ENCODE assay signal across 35 cellular contexts in the genomic region with DNA sequence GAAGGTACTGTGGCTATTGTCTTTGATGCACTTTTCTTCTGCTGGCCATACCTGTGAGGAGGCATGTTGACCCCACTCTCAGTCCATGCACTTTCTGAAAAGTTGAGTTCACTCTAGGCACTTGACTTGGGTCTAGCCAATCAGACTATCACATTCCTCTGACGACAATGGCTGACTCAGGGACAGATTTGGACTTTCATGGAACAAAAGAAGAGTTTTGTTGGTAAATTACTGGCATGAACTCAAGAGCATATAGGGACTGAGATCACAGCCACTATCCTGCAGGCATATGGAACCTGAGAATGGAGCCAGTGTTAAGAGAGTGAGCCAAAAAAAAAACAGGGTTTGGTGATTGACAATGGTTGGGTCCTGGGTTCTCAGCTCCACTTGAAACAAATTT. TPM values are rescaled to one million over a fixed set of nuclear protein-coding genes. Genes with fewer than 3 reads are reported as not detected.
"Had no signal": no experiment of that assay in that cellular context is flagged by ENCODE, and none has a peak within 500 bp of the region (broad histone marks: within the 10 kb centered on the region; RNA-seq: fewer than 3 reads in every experiment).

No MANE protein-coding gene starts in this region.

- DNase-seq: nephron progenitor cell; nucleus accumbens; pancreas; retina; right lobe of liver; sigmoid colon; small intestine; stimulated activated CD4-positive, alpha-beta T cell treated with anti-CD3 and anti-CD28 coated beads, Interleukin-15, amount 100 ng/mL, for 24 hours; stimulated activated CD4-positive, alpha-beta T cell treated with anti-CD3 and anti-CD28 coated beads, Interleukin-2, amount 100 ng/mL, for 24 hours; stimulated activated CD4-positive, alpha-beta T cell treated with anti-CD3 and anti-CD28 coated beads, Interleukin-2, amount 100 ng/mL, for 48 hours; stimulated activated CD4-positive, alpha-beta T cell treated with anti-CD3 and anti-CD28 coated beads, Interleukin-4, amount 100 ng/mL, for 24 hours; stimulated activated naive B cell treated with anti-CD40 and anti-IgM and Interleukin-4, amounts not matched to agents 10 μg/mL and 1 μg/mL and 100 μg/mL, for 72 hours; stimulated activated naive CD4-positive, alpha-beta T cell treated with Interleukin-2 at 50 U/mL for 16 hours; stomach; thyroid gland; trophoblast cell; upper lobe of left lung had no signal

- ATAC-seq: natural killer cell treated with Interleukin-12 subunit alpha and Interleukin-12 subunit beta and Interleukin-15 and Interleukin-18, amount 100 ng/mL, for 72 hours; pancreas; right lobe of liver; stimulated activated effector memory CD8-positive, alpha-beta T cell treated with anti-CD3 and anti-CD28 coated beads, Interleukin-12 subunit alpha, Interleukin-12 subunit beta, amount 100 ng/mL, for 72 hours; stimulated activated naive B cell treated with anti-CD40 and anti-IgM and Interleukin-4, amounts not matched to agents 10 μg/mL and 1 μg/mL and 100 μg/mL, for 72 hours had no signal

- H3K27me3 Mint-ChIP-seq: natural killer cell treated with Interleukin-12 subunit alpha and Interleukin-12 subunit beta and Interleukin-15 and Interleukin-18, amount 100 ng/mL, for 72 hours; stimulated activated naive CD8-positive, alpha-beta T cell treated with anti-CD3 and anti-CD28 coated beads, Interleukin-15, Interleukin-2, amounts not matched to agents 100 ng/mL and 50 ng/mL, for 24 hours had no signal

- H3K36me3 Mint-ChIP-seq: natural killer cell treated with Interleukin-12 subunit alpha and Interleukin-12 subunit beta and Interleukin-15 and Interleukin-18, amount 100 ng/mL, for 72 hours; stimulated activated effector memory CD8-positive, alpha-beta T cell treated with anti-CD3 and anti-CD28 coated beads, Interleukin-12 subunit alpha, Interleukin-12 subunit beta, amount 100 ng/mL, for 72 hours; stimulated activated naive B cell treated with anti-CD40 and anti-IgM and Interleukin-4, amounts not matched to agents 10 μg/mL and 1 μg/mL and 100 μg/mL, for 72 hours had no signal

- H3K9me3 ChIP-seq: neutrophil, pancreas, prostate gland, right atrium auricular region, right lobe of liver, sigmoid colon, stomach, thoracic aorta, thyroid gland, tibial nerve, upper lobe of left lung, vagina had no signal

- H3K27ac ChIP-seq: neutrophil, pancreas, prostate gland, right atrium auricular region, right lobe of liver, sigmoid colon, stomach, thoracic aorta, thyroid gland, tibial nerve, upper lobe of left lung, vagina had no signal

- H3K27ac Mint-ChIP-seq: natural killer cell treated with Interleukin-12 subunit alpha and Interleukin-12 subunit beta and Interleukin-15 and Interleukin-18, amount 100 ng/mL, for 72 hours; nephron progenitor cell; stimulated activated effector memory CD8-positive, alpha-beta T cell treated with anti-CD3 and anti-CD28 coated beads, Interleukin-12 subunit alpha, Interleukin-12 subunit beta, amount 100 ng/mL, for 72 hours; stimulated activated naive B cell treated with anti-CD40 and anti-IgM and Interleukin-4, amounts not matched to agents 10 μg/mL and 1 μg/mL and 100 μg/mL, for 72 hours; stimulated activated naive CD8-positive, alpha-beta T cell treated with anti-CD3 and anti-CD28 coated beads, Interleukin-15, Interleukin-2, amounts not matched to agents 100 ng/mL and 50 ng/mL, for 24 hours had no signal

- H3K4me1 Mint-ChIP-seq: nephron progenitor cell; stimulated activated effector memory CD8-positive, alpha-beta T cell treated with anti-CD3 and anti-CD28 coated beads, Interleukin-12 subunit alpha, Interleukin-12 subunit beta, amount 100 ng/mL, for 72 hours; stimulated activated naive B cell treated with anti-CD40 and anti-IgM and Interleukin-4, amounts not matched to agents 10 μg/mL and 1 μg/mL and 100 μg/mL, for 72 hours had no signal

- H3K4me3 Mint-ChIP-seq: natural killer cell treated with Interleukin-12 subunit alpha and Interleukin-12 subunit beta and Interleukin-15 and Interleukin-18, amount 100 ng/mL, for 72 hours; nephron progenitor cell; neural crest cell; stimulated activated effector memory CD8-positive, alpha-beta T cell treated with anti-CD3 and anti-CD28 coated beads, Interleukin-12 subunit alpha, Interleukin-12 subunit beta, amount 100 ng/mL, for 72 hours; stimulated activated naive B cell treated with anti-CD40 and anti-IgM and Interleukin-4, amounts not matched to agents 10 μg/mL and 1 μg/mL and 100 μg/mL, for 72 hours; stimulated activated naive CD8-positive, alpha-beta T cell treated with anti-CD3 and anti-CD28 coated beads, Interleukin-15, Interleukin-2, amounts not matched to agents 100 ng/mL and 50 ng/mL, for 24 hours had no signal

- H3K36me3 ChIP-seq: neutrophil, pancreas, prostate gland, right atrium auricular region, right lobe of liver, sigmoid colon, stomach, thoracic aorta, thyroid gland, tibial nerve, upper lobe of left lung, vagina had no signal

- H3K4me1 ChIP-seq: pancreas, prostate gland, right atrium auricular region, right lobe of liver, sigmoid colon, thyroid gland, tibial nerve, upper lobe of left lung, vagina had no signal

- H3K9me3 Mint-ChIP-seq: nephron progenitor cell; stimulated activated naive B cell treated with anti-CD40 and anti-IgM and Interleukin-4, amounts not matched to agents 10 μg/mL and 1 μg/mL and 100 μg/mL, for 72 hours had no signal

- H3K4me3 ChIP-seq: pancreas, prostate gland, right atrium auricular region, right lobe of liver, sigmoid colon, stomach, thoracic aorta, thyroid gland, tibial nerve, upper lobe of left lung, vagina had no signal

- H3K27me3 ChIP-seq: neutrophil, pancreas, right atrium auricular region, right lobe of liver, sigmoid colon, stomach, thyroid gland, tibial nerve, upper lobe of left lung, vagina had no signal

RNA-seq across cellular contexts. Expression of a gene that starts 24.6 kb away (rescaled TPM):
- total RNA-seq: natural killer cell treated with Interleukin-12 subunit alpha and Interleukin-12 subunit beta and Interleukin-15 and Interleukin-18, amount 100 ng/mL, for 72 hours; neural crest cell; posterior vena cava; skeletal muscle tissue; thoracic aorta; thyroid gland had no signal

RNA-seq across cellular contexts. Expression of a gene that starts 41.3 kb away (rescaled TPM):
- total RNA-seq: natural killer cell treated with Interleukin-12 subunit alpha and Interleukin-12 subunit beta and Interleukin-15 and Interleukin-18, amount 100 ng/mL, for 72 hours; neural crest cell; omental fat pad; osteocyte; posterior vena cava; prostate gland; pulmonary artery endothelial cell; right atrium auricular region; right lobe of liver; sigmoid colon; skeletal muscle tissue; stomach; subcutaneous adipose tissue; temporal lobe; thoracic aorta; thyroid gland; tibial nerve; upper lobe of left lung; ureter; vagina had no signal
- polyA plus RNA-seq: pancreas, sigmoid colon, small intestine, stomach had no signal

RNA-seq across cellular contexts. Expression of a gene that starts 57.4 kb away (rescaled TPM):
- total RNA-seq: neural crest cell had no signal
